Comparison of ENCODE assay signal across 19 cellular contexts in genomic region chr15:38745136-38745535, GRCh38.
DNase-seq lines count a peak whose midpoint lies in the region; ATAC-seq and TF ChIP-seq lines count a peak whose summit lies in the region.
"Had no signal": no experiment of that assay in that cellular context is flagged by ENCODE, and none has a peak within 500 bp of the region (broad histone marks: within the 10 kb centered on the region; RNA-seq: fewer than 3 reads in every experiment).

No MANE protein-coding gene starts in this region.

- H3K4me2 ChIP-seq in GM23248 (ENCODE audit: unreplicated experiment) (peak overlapping the region; percentile 43), mesenchymal stem cell (ENCODE audit: low read length, poor library complexity, severe bottlenecking) (no peak overlapping the region)
- H3K4me2 ChIP-seq: SK-N-SH had no signal

- peaks cover 29% of the 10 kb centered on the region for H3F3A ChIP-seq in GM23248 (ENCODE audit: insufficient read depth)

- no peak overlapping the region for H2AK5ac ChIP-seq in mesenchymal stem cell (ENCODE audit: low read length, severe bottlenecking)

- H3K36me3 ChIP-seq in GM23248 (ENCODE audit: low read depth) (no peaks in the 10 kb centered on the region), mesenchymal stem cell (ENCODE audit: control insufficient read depth in 1 of 2, insufficient read depth in 2 of 2, low read depth in 1 of 2, low read length in 2 of 2) (no peaks in the 10 kb centered on the region)
- H3K36me3 ChIP-seq: Peyer's patch had no signal

- no peaks in the 10 kb centered on the region for H4K20me1 ChIP-seq in GM23248 (ENCODE audit: insufficient read depth)

- no peaks in the 10 kb centered on the region for H3K79me2 ChIP-seq in GM23248 (ENCODE audit: insufficient read depth)

- no peak overlapping the region for H3K18ac ChIP-seq in mesenchymal stem cell (ENCODE audit: low read depth in 1 of 2, low read length in 2 of 2)

- H3K23ac ChIP-seq in mesenchymal stem cell (ENCODE audit: low read length in 2 of 2), result no peak overlapping the region

- H3K4me3 ChIP-seq in GM23248, result no peak overlapping the region
- no peak overlapping the region for H3K4me3 ChIP-seq in astrocyte of the cerebellum (ENCODE audit: low read depth, low read length)
- H3K4me3 ChIP-seq in mesenchymal stem cell (ENCODE audit: insufficient read depth in 1 of 2, low read depth in 1 of 2, low read length in 2 of 2), result no peak overlapping the region
- H3K4me3 ChIP-seq in foreskin fibroblast (ENCODE audit: low read depth in 1 of 2, low read length in 2 of 2), result no peak overlapping the region
- H3K4me3 ChIP-seq: GM12878, K562, Peyer's patch had no signal

- no peak for ATAC-seq in Right ventricle myocardium superior (ENCODE audit: poor library complexity)
- ATAC-seq: GM12878, K562 had no signal

- H3K14ac ChIP-seq in mesenchymal stem cell (ENCODE audit: low read length in 2 of 2), result no peak overlapping the region

- H3K9ac ChIP-seq in GM23248, result no peak overlapping the region
- no peak overlapping the region for H3K9ac ChIP-seq in mesenchymal stem cell (ENCODE audit: low read length)
- H3K9ac ChIP-seq: SK-N-SH had no signal

- no peak overlapping the region for H2BK5ac ChIP-seq in mesenchymal stem cell (ENCODE audit: low read depth, low read length, poor library complexity, severe bottlenecking)

- 0 to 3% methylated on average over 1 of the region's 1 CpG for WGBS in GM23248 (ENCODE audit: low coverage in 1 of 2, low lambda C conversion rate in 2 of 2, missing lambda C conversion rate in 2 of 2), 2 experiments
- 100% methylated on average over 1 of the region's 1 CpG for WGBS in mesenchymal stem cell

- peaks cover 29% of the 10 kb centered on the region for H3K4me1 ChIP-seq in GM23248 (ENCODE audit: insufficient read depth)
- H3K4me1 ChIP-seq in mesenchymal stem cell (ENCODE audit: control insufficient read depth, insufficient read depth, low read depth, low read length), result no peaks in the 10 kb centered on the region
- H3K4me1 ChIP-seq: Caco-2, Peyer's patch had no signal

- no peaks in the 10 kb centered on the region for H3K79me1 ChIP-seq in mesenchymal stem cell (replicated peaks; ENCODE audit: low read length, poor library complexity, severe bottlenecking)

- intact Hi-C loops in Right ventricle myocardium superior (cut with DNase I), result no loop called here

- H3K9me2 ChIP-seq in GM23248 (ENCODE audit: insufficient read depth), result no peaks in the 10 kb centered on the region
- H3K9me2 ChIP-seq: SK-N-SH had no signal

- H2AFZ ChIP-seq in GM23248, result peak overlapping the region; percentile 32
- no peak overlapping the region for H2AFZ ChIP-seq in mesenchymal stem cell (ENCODE audit: low read depth, low read length)

- no peak overlapping the region for H3K4ac ChIP-seq in mesenchymal stem cell (ENCODE audit: low read depth in 1 of 2, low read length in 2 of 2)

- H4K91ac ChIP-seq in mesenchymal stem cell (ENCODE audit: low read length), result no peak overlapping the region

- peak overlapping the region; percentile 51 for H3K27ac ChIP-seq in GM23248
- H3K27ac ChIP-seq in mesenchymal stem cell (ENCODE audit: low read length, poor library complexity, severe bottlenecking), result no peak overlapping the region
- H3K27ac ChIP-seq: Peyer's patch had no signal

- H2BK15ac ChIP-seq in mesenchymal stem cell (ENCODE audit: low read depth, poor library complexity, severe bottlenecking), result no peak overlapping the region

- no peaks in the 10 kb centered on the region for H3K27me3 ChIP-seq in GM23248 (replicated peaks; ENCODE audit: insufficient read depth)
- H3K27me3 ChIP-seq in mesenchymal stem cell (ENCODE audit: control insufficient read depth in 1 of 2, insufficient read depth in 1 of 2, low read length in 2 of 2), result peaks cover 0 to 22% of the 10 kb centered on the region in 2 experiments
- H3K27me3 ChIP-seq: Peyer's patch had no signal

- in situ Hi-C loops in GM23248 (cut with MboI) (no loop called here), astrocyte of the cerebellum (cut with HindIII; ENCODE audit: low sequenced_read_pairs) (no loop called here)

- H3K9me3 ChIP-seq in GM23248 (ENCODE audit: low read depth), result no peaks in the 10 kb centered on the region
- H3K9me3 ChIP-seq in mesenchymal stem cell (ENCODE audit: control insufficient read depth, low read length), result no peaks in the 10 kb centered on the region
- H3K9me3 ChIP-seq: Caco-2, Peyer's patch, SK-N-SH had no signal

- DNase-seq in AG09319 (ENCODE audit: extremely low read depth, low read depth), result peak; percentile 44
- peak; percentile 49 for DNase-seq in GM23248
- peak; percentile 28 for DNase-seq in astrocyte of the cerebellum (ENCODE audit: low read depth)
- peak; percentile 7 for DNase-seq in mesenchymal stem cell
- DNase-seq in NCI-H82 treated with DMSO at 0.1 percent for 48 hours (lab: John Stamatoyannopoulos, UW; ENCODE audit: unreplicated experiment), result no peak
- DNase-seq in medulla oblongata (ENCODE audit: extremely low spot score), result no peak
- no peak for DNase-seq in foreskin fibroblast
- no peak for DNase-seq in Right ventricle myocardium superior
- DNase-seq: AML-193, Caco-2, DMS153, NCI-H146, NCI-H2081 treated with DMSO at 0.1 percent for 48 hours, NCI-H524, Peyer's patch, SHP77, SK-N-SH had no signal

- H2BK120ac ChIP-seq in mesenchymal stem cell (ENCODE audit: low read depth, low read length), result no peak overlapping the region

- TF ChIP-seq CTCF in AG09319 (IDR thresholded peaks at IDR 0.05; ENCODE audit: low read depth, low read length) (no peak), astrocyte of the cerebellum (IDR thresholded peaks at IDR 0.05; ENCODE audit: low read depth, low read length, missing control alignments) (no peak), foreskin fibroblast (IDR thresholded peaks at IDR 0.05; ENCODE audit: low read depth, low read length) (no peak)

- H4K8ac ChIP-seq in mesenchymal stem cell (ENCODE audit: low read length), result no peak overlapping the region

- no peak overlapping the region for H2BK12ac ChIP-seq in mesenchymal stem cell (ENCODE audit: low read length in 2 of 2)

Comparison
In these comparisons a context has a peak if more than half of its experiments do, and no peak if none do; other contexts are left out.
1. DNase-seq: peak in AG09319 (single experiment), GM23248 (single experiment), astrocyte of the cerebellum (single experiment) and mesenchymal stem cell (single experiment); none in NCI-H82 treated with DMSO at 0.1 percent for 48 hours (single experiment), medulla oblongata (single experiment), foreskin fibroblast (0 of 2) and Right ventricle myocardium superior (single experiment).